ENCODE assay signal across 1 cellular context in genomic region chr15:40857601-40858351, GRCh38.
TF ChIP-seq lines count a peak whose summit lies in the region.

No MANE protein-coding gene starts in this region.

TF ChIP-seq in HEK293, 187 proteins besides CTCF, POLR2A, EP300 and RAD21 (continued from another document):
- TF ChIP-seq ZBTB26 (tag by site-specific recombination; optimal IDR thresholded peaks at IDR 0.05) (no peak), ZNF48 (tag by site-specific recombination; IDR thresholded peaks at IDR 0.05) (no peak), ZBTB49 (tag by site-specific recombination; IDR thresholded peaks at IDR 0.05; ENCODE audit: low read depth) (no peak), ZNF791 (tag by site-specific recombination; IDR thresholded peaks at IDR 0.05) (no peak), PRDM2 (tag by site-specific recombination; IDR thresholded peaks at IDR 0.05; ENCODE audit: borderline replicate concordance) (no peak), ZNF155 (tag by site-specific recombination; IDR thresholded peaks at IDR 0.05) (no peak), ZNF24 (tag by site-specific recombination; IDR thresholded peaks at IDR 0.05) (peak; percentile 98), ZNF658 (tag by site-specific recombination; IDR thresholded peaks at IDR 0.05) (no peak), ZNF292 (tag by site-specific recombination; IDR thresholded peaks at IDR 0.05; ENCODE audit: borderline replicate concordance, low read depth) (no peak), PRDM10 (tag by site-specific recombination; IDR thresholded peaks at IDR 0.05) (peak; percentile 93), ZNF426 (tag by site-specific recombination; IDR thresholded peaks at IDR 0.05) (no peak)
